ENCODE assay signal across 8 cellular contexts in the genomic region with DNA sequence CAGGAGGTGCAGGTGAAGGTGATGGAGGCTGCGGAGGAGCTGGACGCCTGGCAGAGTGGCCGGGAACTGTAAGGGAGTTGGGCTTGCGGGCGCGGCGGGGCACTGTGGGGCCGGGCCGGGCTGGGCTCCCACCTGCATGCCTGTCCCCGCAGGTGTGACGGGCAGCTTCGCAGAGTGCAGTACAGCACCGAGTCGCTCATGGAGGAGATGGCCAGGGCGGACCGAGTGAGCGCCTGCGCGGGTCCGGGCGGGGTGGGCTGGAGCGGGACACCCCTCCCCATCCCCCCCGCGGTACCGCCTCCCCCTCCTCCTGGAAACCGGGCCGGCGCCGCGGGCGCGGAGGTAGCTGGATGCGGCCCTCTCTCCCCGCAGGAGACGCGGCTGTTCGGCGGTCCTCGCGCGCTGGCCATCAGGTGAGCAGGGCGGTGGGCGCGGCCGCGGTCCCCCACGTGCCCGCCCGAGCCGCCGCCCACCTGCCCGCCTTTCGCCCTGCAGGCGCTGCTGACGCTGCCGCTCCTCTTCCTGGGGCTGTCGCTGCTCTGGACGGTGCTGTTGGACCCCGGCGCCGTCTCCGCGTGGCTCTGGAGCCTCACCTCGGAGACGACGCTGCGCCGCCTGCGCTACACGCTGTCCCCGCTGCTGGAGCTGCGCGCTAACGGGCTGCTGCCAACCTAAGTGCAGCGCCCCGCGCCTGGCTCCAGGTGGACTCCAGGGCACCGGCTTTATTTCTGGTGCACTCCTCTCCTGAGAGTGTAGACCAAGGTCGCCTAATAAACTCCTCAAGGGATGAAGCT.
A peak's percentile ranks its signal among the peaks of the same experiment; 100 is the strongest.
DNase-seq lines count a peak whose midpoint lies in the region; ATAC-seq and TF ChIP-seq lines count a peak whose summit lies in the region.
"Not testable (repeated sequence)": the region's sequence is repeated elsewhere in the genome, so short reads cannot be mapped to it uniquely, and the experiment has no call there.

No MANE protein-coding gene starts in this region.

- H3K4me1 Mint-ChIP-seq in immature natural killer cell, result peaks cover 13 to 19% of the 10 kb centered on the region in 2 donors
- H3K4me1 Mint-ChIP-seq in progenitor cell of endocrine pancreas (ENCODE audit: low read depth), result not testable (repeated sequence)

- H3K27me3 ChIP-seq in Panc1 (ENCODE audit: control insufficient read depth, insufficient read depth, low read length); colonic mucosa: not testable (repeated sequence)

- not testable (repeated sequence) for H3K27ac Mint-ChIP-seq in immature natural killer cell, progenitor cell of endocrine pancreas

- intact Hi-C loops in Panc1 (cut with micrococcal nuclease; ENCODE audit: unreplicated experiment); colonic mucosa (cut with DNase I): not testable (repeated sequence)

- not testable (repeated sequence) for H3K9me3 ChIP-seq in Panc1 (ENCODE audit: control insufficient read depth, insufficient read depth, low read depth, low read length); colonic mucosa

- H3K27me3 Mint-ChIP-seq in immature natural killer cell (ENCODE audit: low read depth in 3 of 3), result not testable (repeated sequence)
- peaks cover 16% of the 10 kb centered on the region for H3K27me3 Mint-ChIP-seq in progenitor cell of endocrine pancreas

- in situ Hi-C loops in Panc1 (cut with HindIII; ENCODE audit: low pct_unique_long_range_greater_than_20kb, low sequenced_read_pairs), result not testable (repeated sequence)

- H3K9me3 Mint-ChIP-seq in immature natural killer cell; progenitor cell of endocrine pancreas (ENCODE audit: low read depth): not testable (repeated sequence)

- not testable (repeated sequence) for H3K36me3 Mint-ChIP-seq in immature natural killer cell; progenitor cell of endocrine pancreas (ENCODE audit: insufficient read depth)

- DNase-seq in HK-2 (ENCODE audit: unreplicated experiment) (peak; percentile 24), colonic mucosa (peak; percentile 26), immature natural killer cell (peak; percentile 12 to 22 (median 15)), progenitor cell of endocrine pancreas (ENCODE audit: low spot score, unreplicated experiment) (peak; percentile 22)
- DNase-seq in Panc1 (ENCODE audit: low read depth, low spot score), result not testable (repeated sequence)
- peak; percentile 60 for DNase-seq in activated CD8-positive, alpha-beta memory T cell treated with anti-CD3 and anti-CD28 coated beads, Interleukin-2, amount 50 U/mL, for 48 hours

- TF ChIP-seq POLR2A in GM18505 (IDR thresholded peaks at IDR 0.05; ENCODE audit: borderline replicate concordance, extremely low read depth, insufficient read depth, insufficient read length), result not testable (repeated sequence)

- peak; percentile 19; the same call in 1 of the 2 replicates for TF ChIP-seq CTCF in Panc1 (IDR thresholded peaks at IDR 0.05)
- TF ChIP-seq CTCF in colonic mucosa (IDR thresholded peaks at IDR 0.05), result not testable (repeated sequence)
- peak; percentile 36 for TF ChIP-seq CTCF in progenitor cell of endocrine pancreas (IDR thresholded peaks at IDR 0.05; ENCODE audit: unreplicated experiment)

- CTCF ChIA-PET in Panc1 (lab: Charles Lee), result interaction anchor here (0.6 to 1.0 kb wide), 2 partner anchors 39 to 182 kb away, joined by 4 read pairs; no protein-coding TSS in a partner anchor

- peak overlapping the region; percentile 23 to 25; a peak in 3 of 4 replicates for H3K4me3 ChIP-seq in Panc1 (ENCODE audit: low read depth in 2 of 2, low read length in 2 of 2)
- peak overlapping the region; percentile 30 for H3K4me3 ChIP-seq in colonic mucosa
- peak overlapping the region; percentile 9 for H3K4me3 ChIP-seq in urinary bladder (ENCODE audit: low read depth, low read length)

- peak overlapping the region; percentile 63 to 82 (median 69) for H3K4me3 Mint-ChIP-seq in immature natural killer cell
- peak overlapping the region; percentile 29 for H3K4me3 Mint-ChIP-seq in progenitor cell of endocrine pancreas (ENCODE audit: low read depth)

- H3K4me1 ChIP-seq in Panc1 (ENCODE audit: control insufficient read depth, insufficient read depth, low read length); colonic mucosa; urinary bladder (ENCODE audit: insufficient read depth): not testable (repeated sequence)

- not testable (repeated sequence) for H3K9ac ChIP-seq in colonic mucosa (ENCODE audit: low read depth in 2 of 2, low read length in 2 of 2)

- not testable (repeated sequence) for BruUV-seq in Panc1 (replicated peaks; lab: Mats Ljungman, UMichigan)

- POLR2A ChIA-PET in Panc1 (lab: Charles Lee), result not testable (repeated sequence)

- 2% methylated on average over 65 of the region's 79 CpGs for WGBS in urinary bladder

- not testable (repeated sequence) for H3K36me3 ChIP-seq in Panc1 (ENCODE audit: control insufficient read depth, insufficient read depth, low read length); colonic mucosa; urinary bladder (ENCODE audit: insufficient read depth)

- ATAC-seq in GM18505 (IDR thresholded peaks at IDR 0.05; ENCODE audit: unreplicated experiment), result peak; percentile 3
- peak; percentile 32 for ATAC-seq in Panc1

- not testable (repeated sequence) for H3K27ac ChIP-seq in Panc1 (ENCODE audit: low read length); colonic mucosa; urinary bladder (ENCODE audit: low read depth)
